ENCODE assay signal across 15 cellular contexts in the genomic region with DNA sequence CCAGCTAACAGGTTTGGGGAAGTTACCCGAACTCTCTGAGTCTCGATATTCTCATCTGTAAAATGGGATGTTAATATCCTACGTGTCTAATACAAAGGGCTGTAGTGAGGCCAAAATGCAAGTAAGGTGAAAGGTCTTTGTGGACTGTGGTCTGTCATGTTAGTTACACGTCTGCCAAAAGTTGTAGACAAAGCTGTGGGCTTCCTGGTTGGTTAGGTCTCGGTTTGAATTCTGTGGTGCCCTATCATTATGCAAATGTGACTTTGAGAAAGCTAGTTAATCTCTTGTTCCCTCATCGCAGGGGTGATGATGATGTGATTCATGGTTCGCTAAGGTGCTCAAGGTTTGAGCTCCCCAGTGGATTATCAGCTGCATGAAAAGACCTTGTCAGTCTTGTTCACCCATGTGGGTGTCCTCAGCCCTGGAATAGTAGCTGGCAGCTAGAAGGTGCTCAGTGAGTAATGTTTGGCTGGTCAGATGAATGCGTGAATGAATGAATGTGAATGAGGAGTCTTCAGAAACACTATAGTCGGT.
"Had no signal": no experiment of that assay in that cellular context is flagged by ENCODE, and none has a peak within 500 bp of the region (broad histone marks: within the 10 kb centered on the region; RNA-seq: fewer than 3 reads in every experiment).

No MANE protein-coding gene starts in this region.

- H3K36me3 ChIP-seq: neural progenitor cell had no signal

- H3K27me3 Mint-ChIP-seq: activated B cell treated with CpG ODN at 0.5 μM for 24 hours; activated CD4-positive, alpha-beta T cell treated with anti-CD3 and anti-CD28 coated beads, Interleukin-2, amount 10 ng/mL, durations not matched to agents 24 days and 14 days; activated naive CD8-positive, alpha-beta T cell treated with anti-CD3 and anti-CD28 coated beads, Interleukin-2, amount 50 U/mL, for 24 hours; stimulated activated naive CD8-positive, alpha-beta T cell treated with anti-CD3 and anti-CD28 coated beads, Interleukin-15, amount 100 ng/mL, for 72 hours had no signal

- H3K9me3 Mint-ChIP-seq: activated B cell treated with CpG ODN at 0.5 μM for 24 hours; activated CD4-positive, alpha-beta T cell treated with anti-CD3 and anti-CD28 coated beads, Interleukin-2, amount 10 ng/mL, durations not matched to agents 24 days and 14 days; activated naive CD8-positive, alpha-beta T cell treated with anti-CD3 and anti-CD28 coated beads, Interleukin-2, amount 50 U/mL, for 24 hours; neural progenitor cell; stimulated activated naive CD8-positive, alpha-beta T cell treated with anti-CD3 and anti-CD28 coated beads, Interleukin-15, amount 100 ng/mL, for 72 hours; T-helper 2 cell treated with Interferon-gamma antibody and Interleukin-4, amounts not matched to agents 5 μg/mL and 100 μg/mL, for 36 hours had no signal

- H3K9me3 ChIP-seq: pancreas had no signal

- H3K27ac ChIP-seq: neural progenitor cell, pancreas had no signal

- H3K4me3 Mint-ChIP-seq: activated B cell treated with CpG ODN at 0.5 μM for 24 hours; activated CD4-positive, alpha-beta T cell treated with anti-CD3 and anti-CD28 coated beads, Interleukin-2, amount 10 ng/mL, durations not matched to agents 24 days and 14 days; activated naive CD8-positive, alpha-beta T cell treated with anti-CD3 and anti-CD28 coated beads, Interleukin-2, amount 50 U/mL, for 24 hours; neural progenitor cell; stimulated activated naive CD8-positive, alpha-beta T cell treated with anti-CD3 and anti-CD28 coated beads, Interleukin-15, amount 100 ng/mL, for 72 hours; T-helper 2 cell treated with Interferon-gamma antibody and Interleukin-4, amounts not matched to agents 5 μg/mL and 100 μg/mL, for 36 hours had no signal

- H3K4me3 ChIP-seq: neural progenitor cell, pancreas, smooth muscle cell had no signal

- ATAC-seq: activated naive CD8-positive, alpha-beta T cell treated with anti-CD3 and anti-CD28 coated beads, Interleukin-2, amount 50 U/mL, for 24 hours; pancreas; stimulated activated naive CD8-positive, alpha-beta T cell treated with anti-CD3 and anti-CD28 coated beads, Interleukin-15, amount 100 ng/mL, for 72 hours had no signal

- H3K27ac Mint-ChIP-seq: activated B cell treated with CpG ODN at 0.5 μM for 24 hours; activated CD4-positive, alpha-beta T cell treated with anti-CD3 and anti-CD28 coated beads, Interleukin-2, amount 10 ng/mL, durations not matched to agents 24 days and 14 days; activated naive CD8-positive, alpha-beta T cell treated with anti-CD3 and anti-CD28 coated beads, Interleukin-2, amount 50 U/mL, for 24 hours; neural progenitor cell; stimulated activated naive CD8-positive, alpha-beta T cell treated with anti-CD3 and anti-CD28 coated beads, Interleukin-15, amount 100 ng/mL, for 72 hours; T-helper 2 cell treated with Interferon-gamma antibody and Interleukin-4, amounts not matched to agents 5 μg/mL and 100 μg/mL, for 36 hours had no signal

- H3K4me1 ChIP-seq: pancreas had no signal

- DNase-seq: activated B cell treated with CpG ODN at 0.5 μM for 24 hours; activated CD4-positive, alpha-beta T cell treated with anti-CD3 and anti-CD28 coated beads, Interleukin-2, amount 10 ng/mL, durations not matched to agents 24 days and 14 days; activated naive CD4-positive, alpha-beta T cell treated with Interleukin-2 at 50 U/mL for 16 hours; activated naive CD8-positive, alpha-beta T cell treated with anti-CD3 and anti-CD28 coated beads, Interleukin-2, amount 50 U/mL, for 24 hours; aorta; cerebellar nuclear complex; effector CD8-positive, alpha-beta T cell; foreskin melanocyte; head of caudate nucleus; mesendoderm; pancreas; stimulated activated naive CD8-positive, alpha-beta T cell treated with anti-CD3 and anti-CD28 coated beads, Interleukin-15, amount 100 ng/mL, for 72 hours had no signal

- H3K27me3 ChIP-seq: neural progenitor cell, pancreas had no signal
